Comparison of ENCODE assay signal across 1 cellular context in the genomic region with DNA sequence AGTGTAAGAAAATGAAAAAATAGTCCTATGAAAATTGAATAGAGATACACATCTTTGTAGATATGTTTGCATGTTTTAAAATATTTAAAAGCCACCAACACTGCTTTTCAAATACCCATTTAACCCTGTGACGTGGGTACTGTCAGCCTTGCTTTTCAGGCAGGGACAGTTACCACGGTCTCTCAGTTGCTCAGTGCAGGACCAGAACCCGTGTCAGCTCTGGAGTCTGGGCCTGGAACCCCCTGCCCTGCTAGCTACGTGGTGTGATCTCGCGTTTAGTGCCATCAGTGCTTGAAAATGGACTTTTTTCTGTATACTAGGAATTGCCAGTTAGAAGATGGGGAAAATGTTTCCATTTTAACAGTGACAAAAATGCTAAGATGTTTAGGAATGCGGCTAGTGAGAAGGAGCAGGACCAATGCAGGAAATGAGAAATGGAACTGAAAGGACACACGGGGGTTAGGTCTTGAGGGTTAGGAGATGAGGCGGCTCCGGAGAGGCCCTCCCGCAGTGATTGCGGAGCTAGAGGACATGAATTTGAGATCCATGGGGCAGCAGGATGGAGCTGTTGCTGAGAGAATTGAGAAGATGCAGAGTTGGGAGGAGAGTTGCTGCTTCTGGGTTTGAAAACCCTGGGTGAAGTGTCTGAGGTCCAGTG.
TF ChIP-seq lines count a peak whose summit lies in the region.

No MANE protein-coding gene starts in this region.

TF ChIP-seq in GM12878, 131 proteins besides CTCF, POLR2A, EP300 and RAD21:
- TF ChIP-seq NRF1 (conservative IDR thresholded peaks at IDR 0.05; ENCODE audit: low read depth, low read length) (no peak), USF2 (IDR thresholded peaks at IDR 0.05; ENCODE audit: borderline replicate concordance, low read depth, low read length) (no peak), CUX1 (IDR thresholded peaks at IDR 0.05; ENCODE audit: insufficient replicate concordance, low read depth, low read length) (no peak)
- TF ChIP-seq, protein P1, sequence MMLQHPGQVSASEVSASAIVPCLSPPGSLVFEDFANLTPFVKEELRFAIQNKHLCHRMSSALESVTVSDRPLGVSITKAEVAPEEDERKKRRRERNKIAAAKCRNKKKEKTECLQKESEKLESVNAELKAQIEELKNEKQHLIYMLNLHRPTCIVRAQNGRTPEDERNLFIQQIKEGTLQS (IDR thresholded peaks at IDR 0.05; ENCODE audit: borderline replicate concordance, extremely low read depth, low read depth, low read length): no peak
TF ChIP-seq in GM12878: peak in this region for 0.
